Comparison of ENCODE assay signal across 25 cellular contexts in the genomic region with DNA sequence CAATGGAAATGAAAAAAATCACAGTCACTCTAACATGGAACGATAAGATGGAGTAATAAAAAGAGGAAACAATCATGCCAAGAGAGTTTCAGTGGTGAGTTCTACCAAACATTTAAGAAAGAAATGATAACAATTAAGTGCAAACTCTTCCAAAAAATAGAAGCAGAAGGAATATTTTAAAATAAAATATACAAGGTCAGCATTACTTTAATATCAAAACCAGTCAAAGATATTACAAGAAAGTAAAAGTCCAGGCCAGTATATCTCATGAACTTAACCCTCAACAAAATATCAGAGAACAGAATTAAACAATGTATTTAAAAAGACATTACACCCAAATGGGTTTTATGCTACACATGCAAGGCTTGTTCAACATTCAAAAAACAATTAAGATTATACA.
"Had no signal": no experiment of that assay in that cellular context is flagged by ENCODE, and none has a peak within 500 bp of the region (broad histone marks: within the 10 kb centered on the region; RNA-seq: fewer than 3 reads in every experiment).

No MANE protein-coding gene starts in this region.

- H3K4me3 ChIP-seq: neural progenitor cell, ovary, psoas muscle, skin epidermis, smooth muscle cell, spleen, stomach, thoracic aorta, thyroid gland, tibial nerve, upper lobe of left lung, vagina had no signal

- H3K36me3 ChIP-seq: neural progenitor cell, ovary, spleen, stomach, thoracic aorta, thyroid gland, tibial nerve, upper lobe of left lung, vagina had no signal

- H2AFZ ChIP-seq: neural progenitor cell, parathyroid adenoma had no signal

- FAIRE-seq: urothelium cell line had no signal

- H3K27ac ChIP-seq: neural progenitor cell, ovary, parathyroid adenoma, psoas muscle, skin epidermis, spleen, stomach, thoracic aorta, thyroid gland, tibial nerve, upper lobe of left lung, vagina had no signal

- H3K4me1 ChIP-seq: neural progenitor cell, parathyroid adenoma, psoas muscle, spleen, stomach, thyroid gland, tibial nerve, upper lobe of left lung, vagina had no signal

- DNase-seq: natural killer cell; occipital lobe; ovary; posterior cingulate gyrus; psoas muscle; right cardiac atrium; spleen; stimulated activated CD4-positive, alpha-beta T cell treated with anti-CD3 and anti-CD28 coated beads, Interleukin-12 subunit alpha, Interleukin-12 subunit beta, amount 100 ng/mL, for 4 hours; stimulated activated CD4-positive, alpha-beta T cell treated with anti-CD3 and anti-CD28 coated beads, Interleukin-1b, Interleukin-23, amount 100 ng/mL, for 48 hours; stimulated activated CD4-positive, alpha-beta T cell treated with anti-CD3 and anti-CD28 coated beads, Interleukin-4, amount 100 ng/mL, for 1 hour; stimulated activated naive B cell treated with anti-CD40 and anti-IgM and Interleukin-4, amounts not matched to agents 10 μg/mL and 1 μg/mL and 100 μg/mL, for 72 hours; stimulated activated naive CD4-positive, alpha-beta T cell treated with Interleukin-2 at 50 U/mL for 16 hours; stomach; thyroid gland; upper lobe of left lung had no signal

- H3K9me3 ChIP-seq: ovary, psoas muscle, spleen, stomach, thoracic aorta, thyroid gland, tibial nerve, upper lobe of left lung, vagina had no signal

- ATAC-seq: natural killer cell; psoas muscle; right cardiac atrium; sciatic nerve; stimulated activated effector memory CD8-positive, alpha-beta T cell treated with anti-CD3 and anti-CD28 coated beads, Interleukin-12 subunit alpha, Interleukin-12 subunit beta, amount 100 ng/mL, for 72 hours; stimulated activated naive B cell treated with anti-CD40 and anti-IgM and Interleukin-4, amounts not matched to agents 10 μg/mL and 1 μg/mL and 100 μg/mL, for 72 hours had no signal

- H3K4me2 ChIP-seq: neural progenitor cell, smooth muscle cell had no signal

- H3K9ac ChIP-seq: neural progenitor cell, parathyroid adenoma had no signal

- H3K27me3 ChIP-seq: neural progenitor cell, ovary, spleen, stomach, thyroid gland, tibial nerve, upper lobe of left lung, vagina had no signal

- H3K79me2 ChIP-seq: parathyroid adenoma had no signal
